In genomic region chr5:8831854-8832253, GRCh38 we compare ENCODE assay signal across 22 cellular contexts.
DNase-seq lines count a peak whose midpoint lies in the region; ATAC-seq and TF ChIP-seq lines count a peak whose summit lies in the region.
"Had no signal": no experiment of that assay in that cellular context is flagged by ENCODE, and none has a peak within 500 bp of the region (broad histone marks: within the 10 kb centered on the region; RNA-seq: fewer than 3 reads in every experiment).

No MANE protein-coding gene starts in this region.

- in situ Hi-C loops in GM23248 (cut with MboI), result no loop called here

- 6 to 19% methylated on average over 1 of the region's 1 CpG for WGBS in GM23248 (ENCODE audit: low coverage in 1 of 2, low lambda C conversion rate in 2 of 2, missing lambda C conversion rate in 2 of 2), 2 experiments

- POLR2A ChIA-PET in naive thymus-derived CD4-positive, alpha-beta T cell (lab: Charles Lee), result no interaction called here

- peaks cover 50% of the 10 kb centered on the region for H3F3A ChIP-seq in GM23248 (ENCODE audit: insufficient read depth)

- H3K9me2 ChIP-seq in GM23248 (ENCODE audit: insufficient read depth), result no peaks in the 10 kb centered on the region
- H3K9me2 ChIP-seq: SK-N-SH had no signal

- H3K36me3 Mint-ChIP-seq in type B pancreatic cell, result no peaks in the 10 kb centered on the region
- no peaks in the 10 kb centered on the region for H3K36me3 Mint-ChIP-seq in naive thymus-derived CD4-positive, alpha-beta T cell

- TF ChIP-seq CTCF in fibroblast of the aortic adventitia (IDR thresholded peaks at IDR 0.05; ENCODE audit: insufficient read depth, low read length) (no peak), type B pancreatic cell (conservative IDR thresholded peaks at IDR 0.05) (no peak), ascending aorta (IDR thresholded peaks at IDR 0.05) (no peak)

- no peaks in the 10 kb centered on the region for H3K9me3 ChIP-seq in GM23248 (ENCODE audit: low read depth)
- no peaks in the 10 kb centered on the region for H3K9me3 ChIP-seq in naive thymus-derived CD4-positive, alpha-beta T cell (ENCODE audit: control insufficient read depth in 2 of 3, low read length in 3 of 3)
- no peaks in the 10 kb centered on the region for H3K9me3 ChIP-seq in ascending aorta
- H3K9me3 ChIP-seq: BLaER1 had no signal

- H3K36me3 ChIP-seq in GM23248 (ENCODE audit: low read depth) (no peaks in the 10 kb centered on the region), ascending aorta (no peaks in the 10 kb centered on the region)
- H3K36me3 ChIP-seq in naive thymus-derived CD4-positive, alpha-beta T cell (ENCODE audit: control insufficient read depth in 2 of 3, insufficient read depth in 3 of 3, low read length in 3 of 3), result no peaks in the 10 kb centered on the region
- H3K36me3 ChIP-seq: BLaER1, MG63 had no signal

- no peak for ATAC-seq in naive thymus-derived CD4-positive, alpha-beta T cell
- ATAC-seq: GM12878, Panc1 had no signal

- no peak overlapping the region for H3K4me3 Mint-ChIP-seq in type B pancreatic cell
- H3K4me3 Mint-ChIP-seq in naive thymus-derived CD4-positive, alpha-beta T cell, result no peak overlapping the region
- H3K4me3 Mint-ChIP-seq: CD4-positive, alpha-beta T cell had no signal

- no peaks in the 10 kb centered on the region for H3K27me3 Mint-ChIP-seq in type B pancreatic cell
- H3K27me3 Mint-ChIP-seq in naive thymus-derived CD4-positive, alpha-beta T cell, result no peaks in the 10 kb centered on the region
- H3K27me3 Mint-ChIP-seq: CD4-positive, alpha-beta T cell had no signal

- no peak overlapping the region for H3K4me3 ChIP-seq in GM23248
- no peak overlapping the region for H3K4me3 ChIP-seq in fibroblast of the aortic adventitia (ENCODE audit: low read depth, low read length)
- H3K4me3 ChIP-seq in naive thymus-derived CD4-positive, alpha-beta T cell (ENCODE audit: low read length), result no peak overlapping the region
- no peak overlapping the region for H3K4me3 ChIP-seq in ascending aorta
- H3K4me3 ChIP-seq: BLaER1, GM12878, MG63 had no signal

- intact Hi-C loops in naive thymus-derived CD4-positive, alpha-beta T cell (cut with micrococcal nuclease), result no loop called here
- intact Hi-C loops in ascending aorta (cut with DNase I), result no loop called here

- H3K79me2 ChIP-seq in GM23248 (ENCODE audit: insufficient read depth), result no peaks in the 10 kb centered on the region

- H3K27me3 ChIP-seq in GM23248 (replicated peaks; ENCODE audit: insufficient read depth) (no peaks in the 10 kb centered on the region), ascending aorta (no peaks in the 10 kb centered on the region)
- no peaks in the 10 kb centered on the region for H3K27me3 ChIP-seq in naive thymus-derived CD4-positive, alpha-beta T cell (ENCODE audit: control insufficient read depth in 2 of 2, insufficient read depth in 2 of 2, low read length in 2 of 2)
- H3K27me3 ChIP-seq: BLaER1, MG63 had no signal

- CTCF ChIA-PET in naive thymus-derived CD4-positive, alpha-beta T cell (lab: Charles Lee), result no interaction called here

- no peak overlapping the region for H3K27ac ChIP-seq in GM23248
- H3K27ac ChIP-seq in naive thymus-derived CD4-positive, alpha-beta T cell (ENCODE audit: low read depth, low read length), result no peak overlapping the region
- H3K27ac ChIP-seq in ascending aorta, result no peak overlapping the region
- H3K27ac ChIP-seq: BLaER1 had no signal

- H3K9ac ChIP-seq in GM23248, result no peak overlapping the region
- H3K9ac ChIP-seq: BLaER1, SK-N-SH had no signal

- no peak overlapping the region for H3K27ac Mint-ChIP-seq in type B pancreatic cell
- H3K27ac Mint-ChIP-seq in naive thymus-derived CD4-positive, alpha-beta T cell, result no peak overlapping the region
- H3K27ac Mint-ChIP-seq: CD4-positive, alpha-beta T cell had no signal

- H3K4me2 ChIP-seq in GM23248 (ENCODE audit: unreplicated experiment), result peak overlapping the region; percentile 2
- H3K4me2 ChIP-seq: BLaER1, SK-N-SH had no signal

- DNase-seq in GM23248, result peak; percentile 55
- DNase-seq in amniotic epithelial cell (ENCODE audit: low read depth), result peak; percentile 43
- DNase-seq in fibroblast of the aortic adventitia (ENCODE audit: low read depth), result peak; percentile 37
- DNase-seq in type B pancreatic cell (ENCODE audit: extremely low spot score, unreplicated experiment), result no peak
- DNase-seq in naive thymus-derived CD4-positive, alpha-beta T cell, result no peak
- no peak for DNase-seq in ascending aorta (ENCODE audit: low spot score in 2 of 2)
- DNase-seq in iPS-NIHi7 (ENCODE audit: extremely low spot score), result no peak
- DNase-seq: CD4-positive, alpha-beta T cell; COR-L47; DMS 273 treated with DMSO at 0.1 percent for 48 hours; DMS79 treated with DMSO at 0.1 percent for 48 hours; H7; Kasumi-1; MG63; NCI-H1417; NCI-H1694 treated with DMSO at 0.1 percent for 48 hours; NCI-H510A; SIG-M5; SK-N-SH had no signal

- H4K20me1 ChIP-seq in GM23248 (ENCODE audit: insufficient read depth), result no peaks in the 10 kb centered on the region
- H4K20me1 ChIP-seq: BLaER1 had no signal

- H3K9me3 Mint-ChIP-seq in type B pancreatic cell, result no peaks in the 10 kb centered on the region
- peaks cover 0 to 10% (median 0%) of the 10 kb centered on the region in 11 donors for H3K9me3 Mint-ChIP-seq in naive thymus-derived CD4-positive, alpha-beta T cell
- H3K9me3 Mint-ChIP-seq: CD4-positive, alpha-beta T cell had no signal

- no peaks in the 10 kb centered on the region for H3K4me1 Mint-ChIP-seq in type B pancreatic cell (ENCODE audit: unreplicated experiment)
- H3K4me1 Mint-ChIP-seq in naive thymus-derived CD4-positive, alpha-beta T cell, result no peaks in the 10 kb centered on the region

- no peak overlapping the region for H2AFZ ChIP-seq in GM23248

- H3K4me1 ChIP-seq in GM23248 (ENCODE audit: insufficient read depth) (peaks cover 49% of the 10 kb centered on the region), ascending aorta (no peaks in the 10 kb centered on the region)
- no peaks in the 10 kb centered on the region for H3K4me1 ChIP-seq in naive thymus-derived CD4-positive, alpha-beta T cell (ENCODE audit: control insufficient read depth in 2 of 2, insufficient read depth in 2 of 2, low read length in 2 of 2)
- H3K4me1 ChIP-seq: BLaER1 had no signal

Comparison
In these comparisons a context has a peak if more than half of its experiments do, and no peak if none do; other contexts are left out.
1. DNase-seq: peak in GM23248 (single experiment), amniotic epithelial cell (single experiment) and fibroblast of the aortic adventitia (single experiment); none in type B pancreatic cell (single experiment), naive thymus-derived CD4-positive, alpha-beta T cell (0 of 9), ascending aorta (0 of 2) and iPS-NIHi7 (single experiment).